In genomic region chr1:114153621-114154145, GRCh38 we compare ENCODE assay signal across 2 cellular contexts.
TF ChIP-seq lines count a peak whose summit lies in the region.

TSS of gene SYT6 (minus strand) at chr1:114153869. CDS start at chr1:114153772, 97 bp downstream.

TF ChIP-seq in A549, 52 proteins besides CTCF, POLR2A, EP300 and RAD21 (continued from another document):
- TF ChIP-seq, protein P1, sequence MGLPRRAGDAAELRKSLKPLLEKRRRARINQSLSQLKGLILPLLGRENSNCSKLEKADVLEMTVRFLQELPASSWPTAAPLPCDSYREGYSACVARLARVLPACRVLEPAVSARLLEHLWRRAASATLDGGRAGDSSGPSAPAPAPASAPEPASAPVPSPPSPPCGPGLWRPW (IDR thresholded peaks at IDR 0.05): no peak
- TF ChIP-seq MAFK (IDR thresholded peaks at IDR 0.05; ENCODE audit: partially characterized antibody): no peak
- no peak for TF ChIP-seq TFCP2L1 (CRISPR knock-in tag; IDR thresholded peaks at IDR 0.05)
- no peak for TF ChIP-seq NFE2L2 (conservative IDR thresholded peaks at IDR 0.05; ENCODE audit: low read length)
- no peak for TF ChIP-seq MYC (IDR thresholded peaks at IDR 0.05; ENCODE audit: borderline replicate concordance, low read length)
- TF ChIP-seq, protein P2, sequence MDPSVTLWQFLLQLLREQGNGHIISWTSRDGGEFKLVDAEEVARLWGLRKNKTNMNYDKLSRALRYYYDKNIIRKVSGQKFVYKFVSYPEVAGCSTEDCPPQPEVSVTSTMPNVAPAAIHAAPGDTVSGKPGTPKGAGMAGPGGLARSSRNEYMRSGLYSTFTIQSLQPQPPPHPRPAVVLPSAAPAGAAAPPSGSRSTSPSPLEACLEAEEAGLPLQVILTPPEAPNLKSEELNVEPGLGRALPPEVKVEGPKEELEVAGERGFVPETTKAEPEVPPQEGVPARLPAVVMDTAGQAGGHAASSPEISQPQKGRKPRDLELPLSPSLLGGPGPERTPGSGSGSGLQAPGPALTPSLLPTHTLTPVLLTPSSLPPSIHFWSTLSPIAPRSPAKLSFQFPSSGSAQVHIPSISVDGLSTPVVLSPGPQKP (IDR thresholded peaks at IDR 0.05; ENCODE audit: low read depth, low read length): no peak

TF ChIP-seq in IMR-90, 13 proteins besides CTCF, POLR2A, EP300 and RAD21 (continued from another document):
- no peak for TF ChIP-seq RFX5 (IDR thresholded peaks at IDR 0.05; ENCODE audit: low read depth, low read length)
- no peak for TF ChIP-seq CHD1 (IDR thresholded peaks at IDR 0.05; ENCODE audit: low read depth, low read length)
- TF ChIP-seq USF2 (IDR thresholded peaks at IDR 0.05; ENCODE audit: low read depth, low read length): no peak
- TF ChIP-seq FOS (IDR thresholded peaks at IDR 0.05; ENCODE audit: low read depth, low read length): no peak
- TF ChIP-seq SMC3 (IDR thresholded peaks at IDR 0.05; ENCODE audit: low read depth, low read length): no peak
- TF ChIP-seq, protein P2 (IDR thresholded peaks at IDR 0.05; ENCODE audit: borderline replicate concordance, low read depth, low read length): no peak
TF ChIP-seq in IMR-90: peak in this region for 0.
